ENCODE assay signal across 9 cellular contexts in genomic region chr1:204446413-204447111, GRCh38. TPM values are rescaled to one million over a fixed set of nuclear protein-coding genes. Genes with fewer than 3 reads are reported as not detected.
A peak's percentile ranks its signal among the peaks of the same experiment; 100 is the strongest.
DNase-seq lines count a peak whose midpoint lies in the region; ATAC-seq, FAIRE-seq and TF ChIP-seq lines count a peak whose summit lies in the region.
"Had no signal": no experiment of that assay in that cellular context is flagged by ENCODE, and none has a peak within 500 bp of the region (broad histone marks: within the 10 kb centered on the region; RNA-seq: fewer than 3 reads in every experiment).

No MANE protein-coding gene starts in this region.

- no peak overlapping the region for H3K9ac ChIP-seq in kidney (ENCODE audit: low read length in 2 of 2)

- DNase-seq in EL (peak; percentile 61), NCI-H2196 treated with DMSO at 0.1 percent for 48 hours (lab: John Stamatoyannopoulos, UW; ENCODE audit: unreplicated experiment) (peak; percentile 79), cardiac fibroblast (ENCODE audit: low read depth in 2 of 2) (peak; percentile 58 to 78), kidney (peak; percentile 83)
- peak; percentile 63 for DNase-seq in activated CD4-positive, CD25-positive, alpha-beta regulatory T cell treated with anti-CD3 and anti-CD28 coated beads, Interleukin-2, amount 50 U/mL, for 16 hours (ENCODE audit: low read depth, low spot score)
- DNase-seq in stimulated activated CD4-positive, alpha-beta T cell treated with anti-CD3 and anti-CD28 coated beads, Interleukin-2, amount 100 ng/mL, for 24 hours, result peak; percentile 77 to 80

- peaks cover 10 to 20% of the 10 kb centered on the region in 2 donors for H3K36me3 ChIP-seq in kidney (ENCODE audit: control insufficient read depth in 1 of 2, insufficient read depth in 2 of 2, low read length in 2 of 2)

- ATAC-seq in HG02798 (IDR thresholded peaks at IDR 0.05; ENCODE audit: poor library complexity, unreplicated experiment), result peak; percentile 67
- ATAC-seq in GM21526 (IDR thresholded peaks at IDR 0.05; ENCODE audit: low FRiP score, unreplicated experiment), result no peak

- no peak overlapping the region for H3K4me3 ChIP-seq in cardiac fibroblast (replicated peaks in 1 of 2; ENCODE audit: low read depth in 2 of 2, low read length in 2 of 2)
- H3K4me3 ChIP-seq in kidney (ENCODE audit: low read length in 2 of 2), result no peak overlapping the region

- TF ChIP-seq CTCF in cardiac fibroblast (IDR thresholded peaks at IDR 0.05; ENCODE audit: low read depth, low read length), result peak; percentile 77
- TF ChIP-seq CTCF in kidney (IDR thresholded peaks at IDR 0.05; ENCODE audit: borderline replicate concordance, extremely low read depth, insufficient read depth), result peak; percentile 66

- peaks cover 7 to 23% of the 10 kb centered on the region in 2 donors for H3K4me1 ChIP-seq in kidney (ENCODE audit: control insufficient read depth in 1 of 2, insufficient read depth in 1 of 2, low read depth in 1 of 2, low read length in 2 of 2)

- H3K27ac ChIP-seq in kidney (ENCODE audit: low read depth in 2 of 2, low read length in 2 of 2), result no peak overlapping the region
- H3K27ac ChIP-seq: epithelial cell of prostate had no signal

- intact Hi-C loops in kidney (cut with DNase I), result loop anchor here (5.0 kb wide), 1 partner anchor 51 kb away; no protein-coding TSS in a partner anchor

- no peak for FAIRE-seq in kidney (lab: Jason Lieb, UNC)

- no peaks in the 10 kb centered on the region for H3K9me3 ChIP-seq in kidney (ENCODE audit: control insufficient read depth in 1 of 2, low read length in 2 of 2)

RNA-seq across cellular contexts. Expression of gene PPP1R15B, which starts 34.9 kb away (rescaled TPM):
- 41.6 TPM for total RNA-seq in kidney
- 12.3 TPM for polyA plus RNA-seq in kidney (ENCODE audit: insufficient read depth, low read depth, low replicate concordance)

RNA-seq across cellular contexts. Expression of gene PIK3C2B, which starts 48.0 kb away (rescaled TPM):
- total RNA-seq in kidney, result 36.4 TPM
- polyA plus RNA-seq in kidney (ENCODE audit: insufficient read depth, low read depth, low replicate concordance), result 2.5 TPM
